In genomic region chr3:187536185-187536584, GRCh38 we compare ENCODE assay signal across 10 cellular contexts.
"Had no signal": no experiment of that assay in that cellular context is flagged by ENCODE, and none has a peak within 500 bp of the region (broad histone marks: within the 10 kb centered on the region; RNA-seq: fewer than 3 reads in every experiment).

No MANE protein-coding gene starts in this region.

- H3K4me3 ChIP-seq: GM23248, HAP-1 had no signal

- H3K9ac ChIP-seq: GM23248, KMS-11 had no signal

- H3K9me3 ChIP-seq: HAP-1 had no signal

- H3K4me2 ChIP-seq: KMS-11 had no signal

- H3K4me1 ChIP-seq: HAP-1 had no signal

- ATAC-seq: HCT116 had no signal

- DNase-seq: GM23248, GOT3, H7, HFFc6, IMR-90, KBM-7 had no signal

- H2AFZ ChIP-seq: GM23248 had no signal

- H3K27ac ChIP-seq: GM23248, HL-60, KMS-11 had no signal

- H3K36me3 ChIP-seq: HAP-1 had no signal
